In the genomic region with DNA sequence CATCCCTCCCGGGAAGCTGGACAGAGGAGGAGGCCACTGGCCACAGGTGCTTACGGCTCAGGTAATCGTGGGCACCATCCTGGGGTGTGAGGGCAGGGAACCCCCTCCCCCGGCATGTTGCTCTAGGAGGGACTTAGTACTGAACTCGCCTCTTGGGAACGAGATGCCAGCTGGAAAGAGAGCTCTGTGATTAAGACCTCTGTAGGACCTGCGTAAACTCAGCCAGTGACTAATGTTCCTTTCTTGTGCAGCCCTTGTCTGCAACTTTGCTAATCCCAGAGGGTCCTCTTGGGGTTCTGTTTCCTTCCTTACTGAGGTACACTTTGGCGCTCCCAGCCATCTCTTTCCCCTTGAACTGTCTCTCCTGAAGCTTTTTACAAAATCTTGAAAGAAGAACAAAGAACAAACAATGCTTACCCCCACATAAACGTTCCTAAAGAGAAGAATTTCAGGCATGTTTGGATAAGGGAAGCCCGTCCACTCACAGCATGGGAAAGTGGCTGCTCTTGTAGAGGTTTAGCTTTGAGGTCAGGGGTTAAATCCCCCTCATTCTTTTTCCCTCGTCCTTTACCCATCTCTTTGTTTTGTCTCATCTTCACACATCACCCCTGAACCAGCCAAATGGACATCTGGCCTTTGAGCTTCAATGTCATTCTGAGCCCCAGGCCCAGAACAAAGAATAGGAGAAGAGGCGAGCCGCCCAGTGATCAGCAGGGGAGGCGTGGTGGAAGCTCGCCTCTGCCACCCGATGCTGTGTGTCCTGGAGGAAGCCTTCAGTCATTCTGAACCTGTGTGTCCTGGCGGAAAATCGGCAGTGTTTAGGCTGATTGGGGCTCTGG, we compare ENCODE assay signal across 1 cellular context.
TF ChIP-seq lines count a peak whose summit lies in the region.

No MANE protein-coding gene starts in this region.

TF ChIP-seq in HepG2, 621 proteins besides CTCF, POLR2A, EP300 and RAD21 (continued from another document and continues in another):
- no peak for TF ChIP-seq ZBTB33 (CRISPR knock-in tag; IDR thresholded peaks at IDR 0.05)
- no peak for TF ChIP-seq CREB1 (IDR thresholded peaks at IDR 0.05)
- TF ChIP-seq CREB1 (CRISPR knock-in tag; IDR thresholded peaks at IDR 0.05), result no peak
- TF ChIP-seq, protein P1, sequence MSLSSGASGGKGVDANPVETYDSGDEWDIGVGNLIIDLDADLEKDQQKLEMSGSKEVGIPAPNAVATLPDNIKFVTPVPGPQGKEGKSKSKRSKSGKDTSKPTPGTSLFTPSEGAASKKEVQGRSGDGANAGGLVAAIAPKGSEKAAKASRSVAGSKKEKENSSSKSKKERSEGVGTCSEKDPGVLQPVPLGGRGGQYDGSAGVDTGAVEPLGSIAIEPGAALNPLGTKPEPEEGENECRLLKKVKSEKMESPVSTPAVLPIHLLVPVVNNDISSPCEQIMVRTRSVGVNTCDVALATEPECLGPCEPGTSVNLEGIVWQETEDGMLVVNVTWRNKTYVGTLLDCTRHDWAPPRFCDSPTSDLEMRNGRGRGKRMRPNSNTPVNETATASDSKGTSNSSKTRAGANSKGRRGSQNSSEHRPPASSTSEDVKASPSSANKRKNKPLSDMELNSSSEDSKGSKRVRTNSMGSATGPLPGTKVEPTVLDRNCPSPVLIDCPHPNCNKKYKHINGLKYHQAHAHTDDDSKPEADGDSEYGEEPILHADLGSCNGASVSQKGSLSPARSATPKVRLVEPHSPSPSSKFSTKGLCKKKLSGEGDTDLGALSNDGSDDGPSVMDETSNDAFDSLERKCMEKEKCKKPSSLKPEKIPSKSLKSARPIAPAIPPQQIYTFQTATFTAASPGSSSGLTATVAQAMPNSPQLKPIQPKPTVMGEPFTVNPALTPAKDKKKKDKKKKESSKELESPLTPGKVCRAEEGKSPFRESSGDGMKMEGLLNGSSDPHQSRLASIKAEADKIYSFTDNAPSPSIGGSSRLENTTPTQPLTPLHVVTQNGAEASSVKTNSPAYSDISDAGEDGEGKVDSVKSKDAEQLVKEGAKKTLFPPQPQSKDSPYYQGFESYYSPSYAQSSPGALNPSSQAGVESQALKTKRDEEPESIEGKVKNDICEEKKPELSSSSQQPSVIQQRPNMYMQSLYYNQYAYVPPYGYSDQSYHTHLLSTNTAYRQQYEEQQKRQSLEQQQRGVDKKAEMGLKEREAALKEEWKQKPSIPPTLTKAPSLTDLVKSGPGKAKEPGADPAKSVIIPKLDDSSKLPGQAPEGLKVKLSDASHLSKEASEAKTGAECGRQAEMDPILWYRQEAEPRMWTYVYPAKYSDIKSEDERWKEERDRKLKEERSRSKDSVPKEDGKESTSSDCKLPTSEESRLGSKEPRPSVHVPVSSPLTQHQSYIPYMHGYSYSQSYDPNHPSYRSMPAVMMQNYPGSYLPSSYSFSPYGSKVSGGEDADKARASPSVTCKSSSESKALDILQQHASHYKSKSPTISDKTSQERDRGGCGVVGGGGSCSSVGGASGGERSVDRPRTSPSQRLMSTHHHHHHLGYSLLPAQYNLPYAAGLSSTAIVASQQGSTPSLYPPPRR (CRISPR knock-in tag; IDR thresholded peaks at IDR 0.05; ENCODE audit: borderline replicate concordance), result no peak
- TF ChIP-seq MLLT10 (CRISPR knock-in tag; IDR thresholded peaks at IDR 0.05), result no peak
- TF ChIP-seq, protein P2, sequence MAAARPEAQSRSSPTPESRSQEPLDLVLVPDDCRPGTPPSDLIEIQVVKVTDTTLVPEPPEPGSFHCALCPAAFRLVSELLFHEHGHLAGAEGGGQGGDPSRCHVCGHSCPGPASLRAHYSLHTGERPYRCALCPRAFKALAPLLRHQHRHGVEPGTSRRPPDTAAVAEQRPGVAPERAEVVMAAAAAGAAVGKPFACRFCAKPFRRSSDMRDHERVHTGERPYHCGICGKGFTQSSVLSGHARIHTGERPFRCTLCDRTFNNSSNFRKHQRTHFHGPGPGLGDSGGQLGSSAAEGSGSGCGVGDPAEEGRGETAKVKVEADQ (CRISPR knock-in tag; IDR thresholded peaks at IDR 0.05; ENCODE audit: borderline replicate concordance), result no peak
- TF ChIP-seq MAFK (conservative IDR thresholded peaks at IDR 0.05 in 1 of 2, IDR thresholded peaks at IDR 0.05 in 1 of 2; ENCODE audit: low read length in 2 of 2), result no peak
- TF ChIP-seq NCOR1 (IDR thresholded peaks at IDR 0.05; ENCODE audit: borderline replicate concordance, low read length), result no peak
- no peak for TF ChIP-seq KAT2B (IDR thresholded peaks at IDR 0.05; ENCODE audit: borderline replicate concordance, low read depth, low read length)
- TF ChIP-seq ETV5 (CRISPR knock-in tag; IDR thresholded peaks at IDR 0.05; ENCODE audit: borderline replicate concordance), result no peak
- peak; percentile 13; the same call in 1 of the 2 replicates for TF ChIP-seq NCOA2 (CRISPR knock-in tag; IDR thresholded peaks at IDR 0.05)
- TF ChIP-seq NFIC (IDR thresholded peaks at IDR 0.05; ENCODE audit: low read length), result no peak
- no peak for TF ChIP-seq ZNF589 (CRISPR knock-in tag; conservative IDR thresholded peaks at IDR 0.05)
- TF ChIP-seq ZFP1 (CRISPR knock-in tag; IDR thresholded peaks at IDR 0.05), result no peak
- TF ChIP-seq SOX5 (CRISPR knock-in tag; IDR thresholded peaks at IDR 0.05; ENCODE audit: borderline replicate concordance), result peak; percentile 87
- TF ChIP-seq ZNF337 (CRISPR knock-in tag; IDR thresholded peaks at IDR 0.05; ENCODE audit: borderline replicate concordance, low read depth), result no peak
- no peak for TF ChIP-seq ZNF24 (IDR thresholded peaks at IDR 0.05)
- no peak for TF ChIP-seq ZNF7 (CRISPR knock-in tag; IDR thresholded peaks at IDR 0.05)
- no peak for TF ChIP-seq CBFB (CRISPR knock-in tag; IDR thresholded peaks at IDR 0.05)
- TF ChIP-seq, protein P3, sequence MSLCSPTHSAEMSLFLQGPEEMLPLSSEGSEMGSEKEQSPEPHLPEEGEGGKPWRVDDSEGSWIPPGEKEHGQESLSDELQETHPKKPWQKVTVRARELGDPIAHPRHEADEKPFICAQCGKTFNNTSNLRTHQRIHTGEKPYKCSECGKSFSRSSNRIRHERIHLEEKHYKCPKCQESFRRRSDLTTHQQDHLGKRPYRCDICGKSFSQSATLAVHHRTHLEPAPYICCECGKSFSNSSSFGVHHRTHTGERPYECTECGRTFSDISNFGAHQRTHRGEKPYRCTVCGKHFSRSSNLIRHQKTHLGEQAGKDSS (CRISPR knock-in tag; IDR thresholded peaks at IDR 0.05; ENCODE audit: borderline replicate concordance, low read depth), result no peak
- no peak for TF ChIP-seq PRDM10 (CRISPR knock-in tag; IDR thresholded peaks at IDR 0.05; ENCODE audit: low read depth)
- TF ChIP-seq ZNF331 (CRISPR knock-in tag; IDR thresholded peaks at IDR 0.05), result 0 out of 2 replicates have a peak, but pooled peaks have one; percentile 18
- TF ChIP-seq, protein P4, sequence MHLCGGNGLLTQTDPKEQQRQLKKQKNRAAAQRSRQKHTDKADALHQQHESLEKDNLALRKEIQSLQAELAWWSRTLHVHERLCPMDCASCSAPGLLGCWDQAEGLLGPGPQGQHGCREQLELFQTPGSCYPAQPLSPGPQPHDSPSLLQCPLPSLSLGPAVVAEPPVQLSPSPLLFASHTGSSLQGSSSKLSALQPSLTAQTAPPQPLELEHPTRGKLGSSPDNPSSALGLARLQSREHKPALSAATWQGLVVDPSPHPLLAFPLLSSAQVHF (CRISPR knock-in tag; IDR thresholded peaks at IDR 0.05), result no peak
- TF ChIP-seq HOXD1 (CRISPR knock-in tag; IDR thresholded peaks at IDR 0.05), result no peak
- TF ChIP-seq, protein P5, sequence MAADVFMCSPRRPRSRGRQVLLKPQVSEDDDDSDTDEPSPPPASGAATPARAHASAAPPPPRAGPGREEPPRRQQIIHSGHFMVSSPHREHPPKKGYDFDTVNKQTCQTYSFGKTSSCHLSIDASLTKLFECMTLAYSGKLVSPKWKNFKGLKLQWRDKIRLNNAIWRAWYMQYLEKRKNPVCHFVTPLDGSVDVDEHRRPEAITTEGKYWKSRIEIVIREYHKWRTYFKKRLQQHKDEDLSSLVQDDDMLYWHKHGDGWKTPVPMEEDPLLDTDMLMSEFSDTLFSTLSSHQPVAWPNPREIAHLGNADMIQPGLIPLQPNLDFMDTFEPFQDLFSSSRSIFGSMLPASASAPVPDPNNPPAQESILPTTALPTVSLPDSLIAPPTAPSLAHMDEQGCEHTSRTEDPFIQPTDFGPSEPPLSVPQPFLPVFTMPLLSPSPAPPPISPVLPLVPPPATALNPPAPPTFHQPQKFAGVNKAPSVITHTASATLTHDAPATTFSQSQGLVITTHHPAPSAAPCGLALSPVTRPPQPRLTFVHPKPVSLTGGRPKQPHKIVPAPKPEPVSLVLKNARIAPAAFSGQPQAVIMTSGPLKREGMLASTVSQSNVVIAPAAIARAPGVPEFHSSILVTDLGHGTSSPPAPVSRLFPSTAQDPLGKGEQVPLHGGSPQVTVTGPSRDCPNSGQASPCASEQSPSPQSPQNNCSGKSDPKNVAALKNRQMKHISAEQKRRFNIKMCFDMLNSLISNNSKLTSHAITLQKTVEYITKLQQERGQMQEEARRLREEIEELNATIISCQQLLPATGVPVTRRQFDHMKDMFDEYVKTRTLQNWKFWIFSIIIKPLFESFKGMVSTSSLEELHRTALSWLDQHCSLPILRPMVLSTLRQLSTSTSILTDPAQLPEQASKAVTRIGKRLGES (CRISPR knock-in tag; IDR thresholded peaks at IDR 0.05; ENCODE audit: borderline replicate concordance), result no peak
- no peak for TF ChIP-seq TP53 (CRISPR knock-in tag; conservative IDR thresholded peaks at IDR 0.05)
- TF ChIP-seq SRSF9 (IDR thresholded peaks at IDR 0.05; ENCODE audit: borderline replicate concordance, insufficient read depth, low read depth, low read length, poor library complexity, severe bottlenecking), result no peak
- TF ChIP-seq ZNF142 (CRISPR knock-in tag; IDR thresholded peaks at IDR 0.05), result no peak
- no peak for TF ChIP-seq MEF2D (CRISPR knock-in tag; IDR thresholded peaks at IDR 0.05)
- no peak for TF ChIP-seq HOXA3 (CRISPR knock-in tag; IDR thresholded peaks at IDR 0.05)
- TF ChIP-seq PHF20 (CRISPR knock-in tag; IDR thresholded peaks at IDR 0.05), result no peak
